ENCODE assay signal across 8 cellular contexts in genomic region chr12:44930972-44931600, GRCh38. TPM values are rescaled to one million over a fixed set of nuclear protein-coding genes. Genes with fewer than 3 reads are reported as not detected.
DNase-seq lines count a peak whose midpoint lies in the region; ATAC-seq, FAIRE-seq and TF ChIP-seq lines count a peak whose summit lies in the region.

No MANE protein-coding gene starts in this region.

- H3K27me3 Mint-ChIP-seq in memory B cell: no peaks in the 10 kb centered on the region

- H3K4me1 ChIP-seq in KMS-11 (ENCODE audit: low read depth, poor library complexity, severe bottlenecking): no peaks in the 10 kb centered on the region

- H3K36me3 ChIP-seq in KMS-11 (ENCODE audit: insufficient read depth): no peaks in the 10 kb centered on the region

- no peak overlapping the region for H3K4me3 ChIP-seq in GM12865 (ENCODE audit: low read depth, low read length)
- no peak overlapping the region for H3K4me3 ChIP-seq in KMS-11 (IDR thresholded peaks at IDR 0.05; ENCODE audit: insufficient read depth, low read depth, low read length)

- peak; percentile 31 for TF ChIP-seq CTCF in GM12865 (IDR thresholded peaks at IDR 0.05; ENCODE audit: insufficient read depth, low read depth, low read length, missing control alignments)
- TF ChIP-seq CTCF in KMS-11 (conservative IDR thresholded peaks at IDR 0.05; ENCODE audit: low read depth, low read length): peak; percentile 88

- H2AFZ ChIP-seq in KMS-11 (ENCODE audit: low read depth): no peak overlapping the region

- no peaks in the 10 kb centered on the region for H3K27me3 ChIP-seq in KMS-11 (ENCODE audit: insufficient read depth, low read depth)

- H3K4me3 Mint-ChIP-seq in memory B cell: no peak overlapping the region

- no peaks in the 10 kb centered on the region for H3K36me3 Mint-ChIP-seq in memory B cell

- DNase-seq in GM12865 (ENCODE audit: low read depth) (peak; percentile 36), OCI-M1 (lab: John Stamatoyannopoulos, UW) (peak; percentile 80), dermis blood vessel endothelial cell (peak; percentile 78), memory B cell (ENCODE audit: low spot score in 2 of 2) (peak in 1 of 2 donors; percentile 51)
- no peak for DNase-seq in stimulated activated CD4-positive, alpha-beta T cell treated with anti-CD3 and anti-CD28 coated beads, Interleukin-2, amount 100 ng/mL, for 48 hours

- no peak overlapping the region for H3K27ac ChIP-seq in KMS-11

- no peak overlapping the region for H3K9ac ChIP-seq in KMS-11

- no peak overlapping the region for H3K4me2 ChIP-seq in KMS-11

- peak; percentile 97 for FAIRE-seq in A204.1 (lab: Jason Lieb, UNC)

- no peaks in the 10 kb centered on the region for H3K79me2 ChIP-seq in KMS-11 (ENCODE audit: insufficient read depth, low read depth)

- H3K4me1 Mint-ChIP-seq in memory B cell: no peaks in the 10 kb centered on the region

- peak; percentile 47 for ATAC-seq in memory B cell (ENCODE audit: low read depth)
- ATAC-seq in GM21381 (IDR thresholded peaks at IDR 0.05; ENCODE audit: unreplicated experiment): no peak

- H4K20me1 ChIP-seq in KMS-11 (ENCODE audit: insufficient read depth): no peaks in the 10 kb centered on the region

- no peaks in the 10 kb centered on the region for H3K9me3 Mint-ChIP-seq in memory B cell

- H3K27ac Mint-ChIP-seq in memory B cell: no peak overlapping the region

RNA-seq across cellular contexts. Expression of gene NELL2, which starts 55.0 kb away (rescaled TPM):
- 0.51 TPM in 1 of 2 replicates, not detected in the other for total RNA-seq in dermis blood vessel endothelial cell

Comparison
In these comparisons a context has a peak if more than half of its experiments do, and no peak if none do; other contexts are left out.
1. DNase-seq: peak in GM12865 (single experiment), OCI-M1 (single experiment) and dermis blood vessel endothelial cell (single experiment); none in stimulated activated CD4-positive, alpha-beta T cell treated with anti-CD3 and anti-CD28 coated beads, Interleukin-2, amount 100 ng/mL, for 48 hours (0 of 2).